1 cellular context compared by ENCODE assay signal in genomic region chr6:16999486-17000436, GRCh38.
TF ChIP-seq lines count a peak whose summit lies in the region.

No MANE protein-coding gene starts in this region.

TF ChIP-seq in GM23338, 12 proteins besides CTCF, POLR2A, EP300 and RAD21 (continued from another document):
- TF ChIP-seq ZNF462 (CRISPR knock-in tag; IDR thresholded peaks at IDR 0.05) (no peak), NANOG (IDR thresholded peaks at IDR 0.05; ENCODE audit: borderline replicate concordance) (no peak), EZH2 (IDR thresholded peaks at IDR 0.05; ENCODE audit: low read depth, unreplicated experiment) (no peak), ETS1 (IDR thresholded peaks at IDR 0.05) (no peak), ZNF331 (CRISPR knock-in tag; IDR thresholded peaks at IDR 0.05; ENCODE audit: low read depth) (no peak), ZNF114 (CRISPR knock-in tag; IDR thresholded peaks at IDR 0.05) (no peak), EZH2phosphoT487 (IDR thresholded peaks at IDR 0.05; ENCODE audit: unreplicated experiment) (no peak)
TF ChIP-seq in GM23338: peak in this region for 0.
